Comparison of ENCODE assay signal across 8 cellular contexts in the genomic region with DNA sequence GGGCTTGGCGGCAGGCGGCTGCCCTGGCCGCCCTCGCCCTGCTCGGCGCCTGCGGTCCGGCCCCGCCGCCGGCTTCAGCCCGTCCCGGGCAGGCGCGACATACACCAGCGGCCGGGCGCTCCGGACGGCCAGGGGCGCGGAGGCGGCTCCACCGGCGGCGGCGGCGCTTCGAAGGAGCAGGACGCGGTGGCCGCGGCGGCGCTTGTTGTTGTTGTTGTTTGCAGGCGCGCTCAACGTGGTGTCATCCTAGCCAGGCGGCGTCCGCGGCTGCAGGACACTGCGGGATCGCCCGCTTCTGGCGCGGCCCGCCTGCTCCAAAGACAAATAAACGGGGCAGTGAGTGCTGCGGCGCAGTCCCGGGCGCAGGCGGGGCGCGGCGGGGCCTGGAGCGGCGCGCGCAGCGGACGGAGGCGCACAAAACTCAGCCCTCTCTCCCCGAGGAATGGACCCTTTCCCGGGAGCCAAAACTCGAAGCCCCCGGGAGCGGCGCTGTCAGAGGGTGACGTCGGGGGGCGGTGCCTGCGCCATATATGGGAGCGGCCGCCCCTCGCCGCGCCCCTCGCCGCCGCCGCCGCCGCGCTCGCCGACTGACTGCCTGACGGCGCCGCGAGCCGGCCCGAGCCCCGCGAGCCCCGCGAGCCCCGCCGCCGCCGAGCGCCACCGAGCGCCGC. TPM values are rescaled to one million over a fixed set of nuclear protein-coding genes. Genes with fewer than 3 reads are reported as not detected.
DNase-seq lines count a peak whose midpoint lies in the region; ATAC-seq and TF ChIP-seq lines count a peak whose summit lies in the region.

A gene with protein sequence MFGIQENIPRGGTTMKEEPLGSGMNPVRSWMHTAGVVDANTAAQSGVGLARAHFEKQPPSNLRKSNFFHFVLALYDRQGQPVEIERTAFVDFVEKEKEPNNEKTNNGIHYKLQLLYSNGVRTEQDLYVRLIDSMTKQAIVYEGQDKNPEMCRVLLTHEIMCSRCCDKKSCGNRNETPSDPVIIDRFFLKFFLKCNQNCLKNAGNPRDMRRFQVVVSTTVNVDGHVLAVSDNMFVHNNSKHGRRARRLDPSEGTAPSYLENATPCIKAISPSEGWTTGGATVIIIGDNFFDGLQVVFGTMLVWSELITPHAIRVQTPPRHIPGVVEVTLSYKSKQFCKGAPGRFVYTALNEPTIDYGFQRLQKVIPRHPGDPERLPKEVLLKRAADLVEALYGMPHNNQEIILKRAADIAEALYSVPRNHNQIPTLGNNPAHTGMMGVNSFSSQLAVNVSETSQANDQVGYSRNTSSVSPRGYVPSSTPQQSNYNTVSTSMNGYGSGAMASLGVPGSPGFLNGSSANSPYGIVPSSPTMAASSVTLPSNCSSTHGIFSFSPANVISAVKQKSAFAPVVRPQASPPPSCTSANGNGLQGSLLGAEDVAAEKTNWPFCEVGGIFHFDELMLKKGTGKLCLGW (minus strand): TSS at position 444 of the 671 bp plus-strand sequence. CDS start 506 bp downstream, outside the sequence.

- no peak within 1 kb of the TSS for H2AK5ac ChIP-seq in mesendoderm (ENCODE audit: low read length)

- H3K9ac ChIP-seq in mesendoderm (ENCODE audit: low read length) = peak within 1 kb of the TSS; percentile 36

- no peaks in the 10 kb centered on the region for H3K9me3 ChIP-seq in suprapubic skin

- peak; percentile 64 for ATAC-seq in activated B cell treated with CpG ODN at 0.5 μM for 24 hours (ENCODE audit: low read depth)
- ATAC-seq in effector memory CD8-positive, alpha-beta T cell (replicated peaks) = peak; percentile 73

- no peak within 1 kb of the TSS for H2BK5ac ChIP-seq in mesendoderm (ENCODE audit: low read length)

- H3K4me3 ChIP-seq in BJ (ENCODE audit: low read depth, low read length) (peak within 1 kb of the TSS; percentile 49), mesendoderm (ENCODE audit: low read length) (peak within 1 kb of the TSS; percentile 30), suprapubic skin (peak within 1 kb of the TSS; percentile 71)

- H3K36me3 ChIP-seq in BJ (ENCODE audit: control insufficient read depth, insufficient read depth, low read length) (no peaks in the 10 kb centered on the region), mesendoderm (ENCODE audit: control insufficient read depth, insufficient read depth, low read length) (no peaks in the 10 kb centered on the region), suprapubic skin (no peaks in the 10 kb centered on the region)

- no peak within 1 kb of the TSS for H4K8ac ChIP-seq in mesendoderm (ENCODE audit: low read depth, low read length)

- no peak within 1 kb of the TSS for H3K18ac ChIP-seq in mesendoderm (ENCODE audit: low read length)

- no peaks in the 10 kb centered on the region for H3K79me2 ChIP-seq in mesendoderm (ENCODE audit: control insufficient read depth, insufficient read depth, low read length)

- TF ChIP-seq EP300 in suprapubic skin (IDR thresholded peaks at IDR 0.05) = no peak

- H3K79me1 ChIP-seq in mesendoderm (ENCODE audit: low read length) = no peaks in the 10 kb centered on the region

- no peak within 1 kb of the TSS for H2BK120ac ChIP-seq in mesendoderm (ENCODE audit: low read depth, low read length)

- CTCF ChIA-PET in BJ (lab: Yijun Ruan, JAX) = interaction anchor here (0.8 kb wide), 1 partner anchor 933 kb away, joined by 3 read pairs; no protein-coding TSS in a partner anchor
- CTCF ChIA-PET in activated B cell treated with CpG ODN at 0.5 μM for 24 hours (lab: Charles Lee) = no interaction called here

- H3K27me3 ChIP-seq in BJ (ENCODE audit: control insufficient read depth, insufficient read depth, low read length) (peaks cover 54% of the 10 kb centered on the region), mesendoderm (ENCODE audit: insufficient read depth, low read length, poor library complexity) (peaks cover 64% of the 10 kb centered on the region), suprapubic skin (peaks cover 98% of the 10 kb centered on the region)

- H3K4me1 ChIP-seq in mesendoderm (ENCODE audit: control insufficient read depth, low read depth, low read length) (no peaks in the 10 kb centered on the region), suprapubic skin (peaks cover 54% of the 10 kb centered on the region)

- no peak within 1 kb of the TSS for H3K4ac ChIP-seq in mesendoderm (ENCODE audit: low read depth, low read length)

- H3K27me3 Mint-ChIP-seq in activated B cell treated with CpG ODN at 0.5 μM for 24 hours = peaks cover 43% of the 10 kb centered on the region
- H3K27me3 Mint-ChIP-seq in effector memory CD8-positive, alpha-beta T cell = peaks cover 52 to 78% of the 10 kb centered on the region in 2 donors

- no peaks in the 10 kb centered on the region for H3K36me3 Mint-ChIP-seq in activated B cell treated with CpG ODN at 0.5 μM for 24 hours (ENCODE audit: low read depth)
- peaks cover 10% of the 10 kb centered on the region for H3K36me3 Mint-ChIP-seq in effector memory CD8-positive, alpha-beta T cell (ENCODE audit: insufficient read depth)

- WGBS in mesendoderm (ENCODE audit: extremely low coverage, insufficient coverage, low lambda C conversion rate) = no CpG with 5 or more reads among the region's 106 CpGs
- WGBS in suprapubic skin = 0% methylated on average over 15 of the region's 106 CpGs

- H3K27ac ChIP-seq in mesendoderm (ENCODE audit: low read depth, low read length) = no peak within 1 kb of the TSS
- H3K27ac ChIP-seq in suprapubic skin = peak within 1 kb of the TSS; percentile 70

- H2BK15ac ChIP-seq in mesendoderm (replicated peaks; ENCODE audit: low read depth) = no peak within 1 kb of the TSS

- no peaks in the 10 kb centered on the region for H3K9me3 Mint-ChIP-seq in activated B cell treated with CpG ODN at 0.5 μM for 24 hours
- H3K9me3 Mint-ChIP-seq in effector memory CD8-positive, alpha-beta T cell = no peaks in the 10 kb centered on the region

- H3K56ac ChIP-seq in mesendoderm (ENCODE audit: low read length) = peak within 1 kb of the TSS; percentile 73

- H3K4me1 Mint-ChIP-seq in activated B cell treated with CpG ODN at 0.5 μM for 24 hours = peaks cover 17% of the 10 kb centered on the region
- H3K4me1 Mint-ChIP-seq in effector memory CD8-positive, alpha-beta T cell (ENCODE audit: low read depth in 2 of 2) = peaks cover 13 to 14% of the 10 kb centered on the region in 2 donors

- no peak for TF ChIP-seq POLR2A in suprapubic skin (IDR thresholded peaks at IDR 0.05)

- no peak within 1 kb of the TSS for H3K27ac Mint-ChIP-seq in activated B cell treated with CpG ODN at 0.5 μM for 24 hours
- H3K27ac Mint-ChIP-seq in effector memory CD8-positive, alpha-beta T cell = no peak within 1 kb of the TSS

- TF ChIP-seq CTCF in BJ (IDR thresholded peaks at IDR 0.05; ENCODE audit: insufficient read depth, low read depth, low read length) (no peak), activated B cell treated with CpG ODN at 0.5 μM for 24 hours (IDR thresholded peaks at IDR 0.05) (no peak), suprapubic skin (IDR thresholded peaks at IDR 0.05) (no peak)

- intact Hi-C loops in activated B cell treated with CpG ODN at 0.5 μM for 24 hours (cut with micrococcal nuclease) = loop anchor here (5.0 kb wide), 1 partner anchor 148 kb away; a partner anchor contains a TSS

- peak within 1 kb of the TSS; percentile 6 for H3K23ac ChIP-seq in mesendoderm (ENCODE audit: low read length)

- no peak for DNase-seq in BJ (ENCODE audit: low read depth)
- DNase-seq in HT1080 (ENCODE audit: low read depth) = peak; percentile 6
- DNase-seq in activated B cell treated with CpG ODN at 0.5 μM for 24 hours = no peak
- DNase-seq in effector memory CD8-positive, alpha-beta T cell = peak in 1 of 3 experiments; percentile 14
- peak; percentile 92 for DNase-seq in mesendoderm
- peak; percentile 82 to 89 for DNase-seq in suprapubic skin (ENCODE audit: low spot score in 2 of 2)
- DNase-seq in hippocampal formation (lab: John Stamatoyannopoulos, UW) = no peak
- no peak for DNase-seq in NCI-H2107 treated with DMSO at 0.1 percent for 48 hours (lab: John Stamatoyannopoulos, UW; ENCODE audit: unreplicated experiment)

- H3K4me2 ChIP-seq in mesendoderm (ENCODE audit: low read length) = peak within 1 kb of the TSS; percentile 79

- POLR2A ChIA-PET in BJ (lab: Charles Lee) = no interaction called here
- POLR2A ChIA-PET in activated B cell treated with CpG ODN at 0.5 μM for 24 hours (lab: Charles Lee) = no interaction called here

- H3K4me3 Mint-ChIP-seq in activated B cell treated with CpG ODN at 0.5 μM for 24 hours = peak within 1 kb of the TSS; percentile 74
- H3K4me3 Mint-ChIP-seq in effector memory CD8-positive, alpha-beta T cell = peak within 1 kb of the TSS; percentile 76 to 82

- H4K5ac ChIP-seq in mesendoderm (ENCODE audit: low read length) = no peak within 1 kb of the TSS

RNA-seq across cellular contexts. Expression of the gene that starts here (rescaled TPM):
- polyA plus RNA-seq in BJ (2011; rRNA removed) = 0.31 and 0.32 TPM in 2 replicates
- polyA minus RNA-seq in BJ (2011; rRNA and poly(A)+ RNA removed) = 0.41 and 0.47 TPM in 2 replicates
- total RNA-seq in HT1080 (2014; rRNA removed; shearing (Covaris generic)) = not detected in 2 replicates
- polyA plus RNA-seq in HT1080 (2015; cell fraction: cytosol; rRNA removed) = 0.05 TPM in 1 of 2 replicates, not detected in the other
- 0.05 TPM in 2 replicates for polyA plus RNA-seq in HT1080 (2015; cell fraction: nucleus; rRNA removed)
- total RNA-seq in activated B cell treated with CpG ODN at 0.5 μM for 24 hours (not detected in 2 replicates), suprapubic skin (1 to 10 TPM; 1.4 to 4.2 (median 2.4) TPM)
- 0.87 TPM for polyA plus RNA-seq in mesendoderm (2013, experiment 1 of 2)
- 0.76 TPM for polyA plus RNA-seq in mesendoderm (2013, experiment 2 of 2)

Comparison
In these comparisons a context has a peak if more than half of its experiments do, and no peak if none do; other contexts are left out.
1. Peak in DNase-seq in HT1080; RNA of the gene not detected or under 1 TPM.
2. Peak in ATAC-seq in activated B cell treated with CpG ODN at 0.5 μM for 24 hours; RNA of the gene not detected or under 1 TPM.
3. DNase-seq: peak in mesendoderm (single experiment) and suprapubic skin (2 of 2); none in BJ (single experiment), activated B cell treated with CpG ODN at 0.5 μM for 24 hours (single experiment), hippocampal formation (0 of 2) and NCI-H2107 treated with DMSO at 0.1 percent for 48 hours (single experiment).
4. Peak in every context shown above with its lines, with median percentiles within 50 percentile points of each other: H3K4me3 ChIP-seq.